In the genomic region with DNA sequence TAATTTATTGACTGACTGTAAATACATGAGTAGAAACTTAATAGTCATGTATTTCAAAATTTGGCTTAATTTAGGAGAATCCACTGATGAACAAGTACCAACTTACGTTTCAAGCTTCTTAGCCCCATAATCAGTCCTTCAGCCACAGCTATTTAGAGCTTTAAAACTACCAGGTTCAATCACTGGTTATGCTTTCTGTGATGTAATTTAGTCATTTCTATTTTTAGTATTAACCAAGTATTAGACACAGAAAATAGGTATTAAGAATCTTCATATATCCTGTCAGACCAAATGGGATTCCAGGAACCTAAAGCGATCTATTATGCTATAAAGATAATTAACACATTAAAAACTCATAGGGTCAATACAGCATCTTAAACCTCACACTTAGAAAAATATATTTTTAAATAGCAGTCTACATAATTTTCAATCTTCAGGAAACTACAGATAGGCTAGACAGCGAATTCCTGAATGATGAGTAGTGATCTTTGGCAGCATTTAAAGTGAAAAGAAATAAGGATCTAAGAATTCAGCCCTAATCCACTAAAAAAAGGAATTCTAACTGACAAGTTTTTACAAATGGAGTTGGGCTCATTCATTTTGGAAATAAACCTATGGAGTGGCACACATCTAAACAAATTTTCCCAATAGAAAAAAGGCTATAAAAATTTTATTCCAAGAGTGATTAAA, we compare ENCODE assay signal across 10 cellular contexts.
DNase-seq lines count a peak whose midpoint lies in the region; ATAC-seq and TF ChIP-seq lines count a peak whose summit lies in the region.
"Had no signal": no experiment of that assay in that cellular context is flagged by ENCODE, and none has a peak within 500 bp of the region (broad histone marks: within the 10 kb centered on the region; RNA-seq: fewer than 3 reads in every experiment).

No MANE protein-coding gene starts in this region.

- peak; percentile 10 for DNase-seq in AG09319 (ENCODE audit: extremely low read depth, low read depth)
- peak; percentile 64 for DNase-seq in kidney glomerular epithelial cell (lab: John Stamatoyannopoulos, UW)
- no peak for DNase-seq in NCI-H748 (lab: John Stamatoyannopoulos, UW; ENCODE audit: unreplicated experiment)
- no peak for DNase-seq in stimulated activated CD4-positive, alpha-beta T cell treated with anti-CD3 and anti-CD28 coated beads, Interleukin-1b, Interleukin-23, amount 100 ng/mL, for 48 hours
- DNase-seq in KG1 (lab: John Stamatoyannopoulos, UW), result no peak
- DNase-seq in GDM1 (lab: John Stamatoyannopoulos, UW), result no peak
- DNase-seq: CD4-positive, alpha-beta memory T cell; glutamatergic neuron had no signal

- TF ChIP-seq CTCF in AG09319 (IDR thresholded peaks at IDR 0.05; ENCODE audit: low read depth, low read length), result no peak
- TF ChIP-seq CTCF in VCaP (conservative IDR thresholded peaks at IDR 0.05), result no peak

- peak overlapping the region; percentile 49 for H3K27ac ChIP-seq in VCaP

- ATAC-seq in HG02610 (IDR thresholded peaks at IDR 0.05; ENCODE audit: unreplicated experiment), result peak; percentile 59

Comparison
In these comparisons a context has a peak if more than half of its experiments do, and no peak if none do; other contexts are left out.
1. DNase-seq: peak in AG09319 (single experiment) and kidney glomerular epithelial cell (single experiment); none in NCI-H748 (single experiment), stimulated activated CD4-positive, alpha-beta T cell treated with anti-CD3 and anti-CD28 coated beads, Interleukin-1b, Interleukin-23, amount 100 ng/mL, for 48 hours (single experiment), KG1 (single experiment) and GDM1 (single experiment).